Comparison of ENCODE assay signal across 9 cellular contexts in the genomic region with DNA sequence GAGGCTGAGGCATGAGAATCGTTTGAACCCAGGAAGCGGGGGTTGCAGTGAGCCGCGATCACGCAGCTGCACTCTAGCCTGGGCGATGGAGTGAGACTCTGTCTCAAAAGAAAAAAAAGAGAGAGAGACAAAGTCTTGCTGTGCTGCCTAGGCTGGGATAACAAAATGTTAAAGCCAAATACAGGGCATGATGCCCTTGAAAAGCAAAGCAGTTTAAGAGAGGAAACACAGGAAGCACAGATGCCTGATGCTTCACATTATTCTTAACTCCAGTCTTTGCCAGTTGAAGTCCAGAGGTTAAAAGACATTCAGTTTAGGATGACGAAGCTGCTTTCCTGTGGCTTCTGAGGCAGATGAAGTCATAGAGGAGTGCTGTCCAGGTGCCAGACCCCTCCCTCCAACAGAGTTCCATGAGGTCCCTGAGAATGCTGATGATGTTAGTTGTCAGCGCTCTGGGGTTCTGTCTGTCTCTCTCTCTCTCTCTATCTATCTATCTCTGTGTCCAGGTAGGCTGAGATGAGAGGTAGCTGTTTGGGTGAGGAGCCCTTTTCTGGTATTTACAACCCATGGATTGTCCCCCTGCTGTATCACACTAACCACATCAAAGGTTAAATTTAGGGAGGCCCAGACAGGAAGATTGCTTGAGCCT. TPM values are rescaled to one million over a fixed set of nuclear protein-coding genes. Genes with fewer than 3 reads are reported as not detected.
A peak's percentile ranks its signal among the peaks of the same experiment; 100 is the strongest.
DNase-seq lines count a peak whose midpoint lies in the region; ATAC-seq lines count a peak whose summit lies in the region.
"Had no signal": no experiment of that assay in that cellular context is flagged by ENCODE, and none has a peak within 500 bp of the region (broad histone marks: within the 10 kb centered on the region; RNA-seq: fewer than 3 reads in every experiment).

No MANE protein-coding gene starts in this region.

- peak overlapping the region; percentile 61 for H2AFZ ChIP-seq in GM23248

- no peak overlapping the region for H3K4me3 ChIP-seq in GM23248
- H3K4me3 ChIP-seq: upper lobe of left lung had no signal

- H3K9me2 ChIP-seq in GM23248 (ENCODE audit: insufficient read depth): no peaks in the 10 kb centered on the region

- H3K9ac ChIP-seq in GM23248: peak overlapping the region; percentile 75

- H3K79me2 ChIP-seq in GM23248 (ENCODE audit: insufficient read depth): peaks cover 4% of the 10 kb centered on the region

- H3K9me3 ChIP-seq in GM23248 (ENCODE audit: low read depth): no peaks in the 10 kb centered on the region
- H3K9me3 ChIP-seq: upper lobe of left lung had no signal

- H4K20me1 ChIP-seq in GM23248 (ENCODE audit: insufficient read depth): no peaks in the 10 kb centered on the region

- ATAC-seq in HG02870 (IDR thresholded peaks at IDR 0.05; ENCODE audit: unreplicated experiment): no peak
- ATAC-seq in HG02588 (IDR thresholded peaks at IDR 0.05; ENCODE audit: unreplicated experiment): no peak
- no peak for ATAC-seq in GM21360 (IDR thresholded peaks at IDR 0.05; ENCODE audit: unreplicated experiment)
- ATAC-seq in HG02938 (IDR thresholded peaks at IDR 0.05; ENCODE audit: unreplicated experiment): no peak

- in situ Hi-C loops in GM23248 (cut with MboI): no loop called here

- 49 to 57% methylated on average over 8 of the region's 8 CpGs for WGBS in GM23248 (ENCODE audit: low coverage in 1 of 2, low lambda C conversion rate in 2 of 2, missing lambda C conversion rate in 2 of 2), 2 experiments

- peaks cover 20% of the 10 kb centered on the region for H3F3A ChIP-seq in GM23248 (ENCODE audit: insufficient read depth)

- H3K27me3 ChIP-seq in GM23248 (replicated peaks; ENCODE audit: insufficient read depth): no peaks in the 10 kb centered on the region
- H3K27me3 ChIP-seq: upper lobe of left lung had no signal

- peak overlapping the region; percentile 89 for H3K27ac ChIP-seq in GM23248

- peaks cover 24% of the 10 kb centered on the region for H3K4me1 ChIP-seq in GM23248 (ENCODE audit: insufficient read depth)

- DNase-seq in A172 (ENCODE audit: low spot score) (peak; percentile 91), GM23248 (peak; percentile 97), SHP77 treated with DMSO at 0.1 percent for 48 hours (lab: John Stamatoyannopoulos, UW) (peak; percentile 51), glomerular endothelial cell (ENCODE audit: extremely low read depth, low read depth, low spot score) (peak; percentile 67)
- DNase-seq: upper lobe of left lung had no signal

- no peaks in the 10 kb centered on the region for H3K36me3 ChIP-seq in GM23248 (ENCODE audit: low read depth)
- H3K36me3 ChIP-seq: upper lobe of left lung had no signal

- H3K4me2 ChIP-seq in GM23248 (ENCODE audit: unreplicated experiment): peak overlapping the region; percentile 55

RNA-seq across cellular contexts. Expression of a gene that starts 4.9 kb away (rescaled TPM):
- total RNA-seq in A172 (2014; rRNA removed; shearing (Covaris generic)): 72.1 and 163 TPM in 2 replicates
- total RNA-seq in GM23248 (2014; rRNA removed; shearing (Covaris generic)): 44.3 and 96.6 TPM in 2 replicates
- polyA plus RNA-seq in GM23248 (2016; fragmentation: Nextera tagmentation; extraction: Ambion mirVana): 208 and 230 TPM in 2 replicates
- 97.6 and 305 TPM in 2 replicates for total RNA-seq in glomerular endothelial cell

RNA-seq across cellular contexts. Expression of a gene that starts 9.6 kb away (rescaled TPM):
- total RNA-seq in A172 (2014; rRNA removed; shearing (Covaris generic)): 0.74 TPM in 1 of 2 replicates, not detected in the other
- total RNA-seq in GM23248 (2014; rRNA removed; shearing (Covaris generic)): 0.65 and 0.89 TPM in 2 replicates
- 0.63 and 1.7 TPM in 2 replicates for polyA plus RNA-seq in GM23248 (2016; fragmentation: Nextera tagmentation; extraction: Ambion mirVana)
- total RNA-seq in glomerular endothelial cell: 27.2 and 38.2 TPM in 2 replicates

RNA-seq across cellular contexts. Expression of a gene that starts 11.6 kb away (rescaled TPM):
- total RNA-seq in A172 (2014; rRNA removed; shearing (Covaris generic)): 82.4 and 92.9 TPM in 2 replicates
- 450 and 475 TPM in 2 replicates for total RNA-seq in GM23248 (2014; rRNA removed; shearing (Covaris generic))
- 50.1 and 50.8 TPM in 2 replicates for polyA plus RNA-seq in GM23248 (2016; fragmentation: Nextera tagmentation; extraction: Ambion mirVana)
- total RNA-seq in glomerular endothelial cell: 630 and 804 TPM in 2 replicates

RNA-seq across cellular contexts. Expression of a gene that starts 46.7 kb away (rescaled TPM):
- total RNA-seq in A172 (2014; rRNA removed; shearing (Covaris generic)): 28.7 and 38.7 TPM in 2 replicates
- total RNA-seq in GM23248 (2014; rRNA removed; shearing (Covaris generic)): 202 and 253 TPM in 2 replicates
- 159 and 161 TPM in 2 replicates for polyA plus RNA-seq in GM23248 (2016; fragmentation: Nextera tagmentation; extraction: Ambion mirVana)
- 187 and 195 TPM in 2 replicates for total RNA-seq in glomerular endothelial cell

RNA-seq across cellular contexts. Expression of a gene that starts 58.2 kb away (rescaled TPM):
- total RNA-seq in A172 (2014; rRNA removed; shearing (Covaris generic)): not detected in 2 replicates
- total RNA-seq in GM23248 (2014; rRNA removed; shearing (Covaris generic)): 0.22 TPM in 1 of 2 replicates, not detected in the other
- 0.29 TPM in 1 of 2 replicates, not detected in the other for polyA plus RNA-seq in GM23248 (2016; fragmentation: Nextera tagmentation; extraction: Ambion mirVana)
- total RNA-seq in glomerular endothelial cell: not detected in 2 replicates

Comparison
In these comparisons a context has a peak if more than half of its experiments do, and no peak if none do; other contexts are left out.
1. RNA of a gene that starts 9.6 kb away (total RNA-seq): 27.2 to 38.2 TPM in glomerular endothelial cell; 0.74 TPM in A172 and 0.65 to 0.89 TPM in GM23248; every median in the first group is over 10 times any median in the second.
2. Peak in every context shown above with its lines, with median percentiles within 50 percentile points of each other: DNase-seq.